ENCODE assay signal across 2 cellular contexts in the genomic region with DNA sequence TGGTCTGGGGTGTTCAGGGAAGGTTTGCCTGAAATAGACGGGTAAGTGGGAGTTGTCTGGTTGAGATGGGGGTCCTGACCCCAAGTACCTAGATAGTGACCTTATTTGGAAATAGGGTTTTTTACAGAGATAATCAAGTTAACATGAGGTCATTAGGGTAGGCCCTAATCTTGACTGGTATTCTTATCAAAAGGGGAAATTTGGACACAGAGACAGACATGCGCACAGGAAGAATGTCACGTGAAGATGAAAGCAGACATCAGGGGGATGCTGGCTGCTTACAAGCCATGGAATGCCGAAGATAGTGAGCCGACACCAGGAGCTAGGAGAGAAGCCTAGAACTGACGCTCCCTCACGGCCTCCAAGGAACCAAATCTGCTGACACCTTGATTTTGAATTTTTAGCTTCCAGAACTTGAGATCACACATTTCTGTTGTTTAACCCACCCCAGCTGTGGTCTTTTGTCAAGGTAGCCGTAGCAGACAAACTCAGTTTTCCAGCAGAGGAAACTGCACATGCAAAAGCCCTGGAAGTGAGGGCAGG.
TF ChIP-seq lines count a peak whose summit lies in the region.

No MANE protein-coding gene starts in this region.

TF ChIP-seq in SK-N-SH, 30 proteins besides CTCF, POLR2A, EP300 and RAD21 (continued from another document):
- TF ChIP-seq MXI1 (IDR thresholded peaks at IDR 0.05; ENCODE audit: low read depth, low read length) (no peak), RCOR1 (IDR thresholded peaks at IDR 0.05; ENCODE audit: low read length) (no peak), SMC3 (IDR thresholded peaks at IDR 0.05; ENCODE audit: low read depth, low read length) (no peak), NRF1 (IDR thresholded peaks at IDR 0.05; ENCODE audit: low read depth, low read length) (no peak), ELF1 (IDR thresholded peaks at IDR 0.05) (no peak)
- TF ChIP-seq, protein P1, sequence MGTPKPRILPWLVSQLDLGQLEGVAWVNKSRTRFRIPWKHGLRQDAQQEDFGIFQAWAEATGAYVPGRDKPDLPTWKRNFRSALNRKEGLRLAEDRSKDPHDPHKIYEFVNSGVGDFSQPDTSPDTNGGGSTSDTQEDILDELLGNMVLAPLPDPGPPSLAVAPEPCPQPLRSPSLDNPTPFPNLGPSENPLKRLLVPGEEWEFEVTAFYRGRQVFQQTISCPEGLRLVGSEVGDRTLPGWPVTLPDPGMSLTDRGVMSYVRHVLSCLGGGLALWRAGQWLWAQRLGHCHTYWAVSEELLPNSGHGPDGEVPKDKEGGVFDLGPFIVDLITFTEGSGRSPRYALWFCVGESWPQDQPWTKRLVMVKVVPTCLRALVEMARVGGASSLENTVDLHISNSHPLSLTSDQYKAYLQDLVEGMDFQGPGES (IDR thresholded peaks at IDR 0.05; ENCODE audit: low read depth, low read length) = no peak
- TF ChIP-seq, protein P2, sequence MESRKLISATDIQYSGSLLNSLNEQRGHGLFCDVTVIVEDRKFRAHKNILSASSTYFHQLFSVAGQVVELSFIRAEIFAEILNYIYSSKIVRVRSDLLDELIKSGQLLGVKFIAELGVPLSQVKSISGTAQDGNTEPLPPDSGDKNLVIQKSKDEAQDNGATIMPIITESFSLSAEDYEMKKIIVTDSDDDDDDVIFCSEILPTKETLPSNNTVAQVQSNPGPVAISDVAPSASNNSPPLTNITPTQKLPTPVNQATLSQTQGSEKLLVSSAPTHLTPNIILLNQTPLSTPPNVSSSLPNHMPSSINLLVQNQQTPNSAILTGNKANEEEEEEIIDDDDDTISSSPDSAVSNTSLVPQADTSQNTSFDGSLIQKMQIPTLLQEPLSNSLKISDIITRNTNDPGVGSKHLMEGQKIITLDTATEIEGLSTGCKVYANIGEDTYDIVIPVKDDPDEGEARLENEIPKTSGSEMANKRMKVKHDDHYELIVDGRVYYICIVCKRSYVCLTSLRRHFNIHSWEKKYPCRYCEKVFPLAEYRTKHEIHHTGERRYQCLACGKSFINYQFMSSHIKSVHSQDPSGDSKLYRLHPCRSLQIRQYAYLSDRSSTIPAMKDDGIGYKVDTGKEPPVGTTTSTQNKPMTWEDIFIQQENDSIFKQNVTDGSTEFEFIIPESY (IDR thresholded peaks at IDR 0.05; ENCODE audit: borderline replicate concordance, low read depth) = no peak

TF ChIP-seq in SK-N-SH treated with all-trans-retinoic acid at 6 μM for 48 hours, 23 proteins besides CTCF, POLR2A, EP300 and RAD21 (continued from another document):
- TF ChIP-seq, protein P3, sequence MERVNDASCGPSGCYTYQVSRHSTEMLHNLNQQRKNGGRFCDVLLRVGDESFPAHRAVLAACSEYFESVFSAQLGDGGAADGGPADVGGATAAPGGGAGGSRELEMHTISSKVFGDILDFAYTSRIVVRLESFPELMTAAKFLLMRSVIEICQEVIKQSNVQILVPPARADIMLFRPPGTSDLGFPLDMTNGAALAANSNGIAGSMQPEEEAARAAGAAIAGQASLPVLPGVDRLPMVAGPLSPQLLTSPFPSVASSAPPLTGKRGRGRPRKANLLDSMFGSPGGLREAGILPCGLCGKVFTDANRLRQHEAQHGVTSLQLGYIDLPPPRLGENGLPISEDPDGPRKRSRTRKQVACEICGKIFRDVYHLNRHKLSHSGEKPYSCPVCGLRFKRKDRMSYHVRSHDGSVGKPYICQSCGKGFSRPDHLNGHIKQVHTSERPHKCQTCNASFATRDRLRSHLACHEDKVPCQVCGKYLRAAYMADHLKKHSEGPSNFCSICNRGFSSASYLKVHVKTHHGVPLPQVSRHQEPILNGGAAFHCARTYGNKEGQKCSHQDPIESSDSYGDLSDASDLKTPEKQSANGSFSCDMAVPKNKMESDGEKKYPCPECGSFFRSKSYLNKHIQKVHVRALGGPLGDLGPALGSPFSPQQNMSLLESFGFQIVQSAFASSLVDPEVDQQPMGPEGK (CRISPR knock-in tag; IDR thresholded peaks at IDR 0.05; ENCODE audit: borderline replicate concordance) = no peak
- TF ChIP-seq ARNTL (CRISPR knock-in tag; IDR thresholded peaks at IDR 0.05; ENCODE audit: borderline replicate concordance, low read depth) = no peak
- no peak for TF ChIP-seq ESRRG (CRISPR knock-in tag; IDR thresholded peaks at IDR 0.05)
- TF ChIP-seq TOX (CRISPR knock-in tag; IDR thresholded peaks at IDR 0.05; ENCODE audit: borderline replicate concordance) = no peak
- no peak for TF ChIP-seq ISL1 (CRISPR knock-in tag; IDR thresholded peaks at IDR 0.05)
- TF ChIP-seq GLIS3 (CRISPR knock-in tag; IDR thresholded peaks at IDR 0.05) = no peak
- TF ChIP-seq, protein P4, sequence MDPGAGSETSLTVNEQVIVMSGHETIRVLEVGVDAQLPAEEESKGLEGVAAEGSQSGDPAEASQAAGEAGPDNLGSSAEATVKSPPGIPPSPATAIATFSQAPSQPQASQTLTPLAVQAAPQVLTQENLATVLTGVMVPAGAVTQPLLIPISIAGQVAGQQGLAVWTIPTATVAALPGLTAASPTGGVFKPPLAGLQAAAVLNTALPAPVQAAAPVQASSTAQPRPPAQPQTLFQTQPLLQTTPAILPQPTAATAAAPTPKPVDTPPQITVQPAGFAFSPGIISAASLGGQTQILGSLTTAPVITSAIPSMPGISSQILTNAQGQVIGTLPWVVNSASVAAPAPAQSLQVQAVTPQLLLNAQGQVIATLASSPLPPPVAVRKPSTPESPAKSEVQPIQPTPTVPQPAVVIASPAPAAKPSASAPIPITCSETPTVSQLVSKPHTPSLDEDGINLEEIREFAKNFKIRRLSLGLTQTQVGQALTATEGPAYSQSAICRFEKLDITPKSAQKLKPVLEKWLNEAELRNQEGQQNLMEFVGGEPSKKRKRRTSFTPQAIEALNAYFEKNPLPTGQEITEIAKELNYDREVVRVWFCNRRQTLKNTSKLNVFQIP (CRISPR knock-in tag; IDR thresholded peaks at IDR 0.05; ENCODE audit: borderline replicate concordance, low read depth) = no peak
TF ChIP-seq in SK-N-SH treated with all-trans-retinoic acid at 6 μM for 48 hours: peak in this region for 0.
